ENCODE assay signal across 1 cellular context in the genomic region with DNA sequence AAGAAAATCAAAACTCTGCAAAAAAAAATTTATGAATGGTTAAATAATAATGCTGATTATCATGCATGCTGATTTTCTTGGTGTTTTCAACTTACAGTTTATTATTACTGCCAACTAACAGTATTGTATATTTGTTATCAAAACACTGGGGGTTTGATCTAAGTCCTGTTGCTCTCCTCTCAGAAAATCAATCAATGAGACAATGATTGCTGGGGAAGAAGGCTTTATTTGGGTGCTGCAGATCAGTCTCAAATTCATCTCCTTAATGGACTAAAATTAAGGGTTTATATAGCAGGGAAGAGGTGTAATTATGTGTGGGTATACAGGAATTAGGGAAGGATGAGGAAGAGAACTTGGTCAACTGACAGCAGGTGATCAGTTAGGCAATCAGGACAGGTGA.
TF ChIP-seq lines count a peak whose summit lies in the region.

No MANE protein-coding gene starts in this region.

TF ChIP-seq in WTC11, 78 proteins besides CTCF, POLR2A, EP300 and RAD21 (continued from another document):
- TF ChIP-seq, protein P1, sequence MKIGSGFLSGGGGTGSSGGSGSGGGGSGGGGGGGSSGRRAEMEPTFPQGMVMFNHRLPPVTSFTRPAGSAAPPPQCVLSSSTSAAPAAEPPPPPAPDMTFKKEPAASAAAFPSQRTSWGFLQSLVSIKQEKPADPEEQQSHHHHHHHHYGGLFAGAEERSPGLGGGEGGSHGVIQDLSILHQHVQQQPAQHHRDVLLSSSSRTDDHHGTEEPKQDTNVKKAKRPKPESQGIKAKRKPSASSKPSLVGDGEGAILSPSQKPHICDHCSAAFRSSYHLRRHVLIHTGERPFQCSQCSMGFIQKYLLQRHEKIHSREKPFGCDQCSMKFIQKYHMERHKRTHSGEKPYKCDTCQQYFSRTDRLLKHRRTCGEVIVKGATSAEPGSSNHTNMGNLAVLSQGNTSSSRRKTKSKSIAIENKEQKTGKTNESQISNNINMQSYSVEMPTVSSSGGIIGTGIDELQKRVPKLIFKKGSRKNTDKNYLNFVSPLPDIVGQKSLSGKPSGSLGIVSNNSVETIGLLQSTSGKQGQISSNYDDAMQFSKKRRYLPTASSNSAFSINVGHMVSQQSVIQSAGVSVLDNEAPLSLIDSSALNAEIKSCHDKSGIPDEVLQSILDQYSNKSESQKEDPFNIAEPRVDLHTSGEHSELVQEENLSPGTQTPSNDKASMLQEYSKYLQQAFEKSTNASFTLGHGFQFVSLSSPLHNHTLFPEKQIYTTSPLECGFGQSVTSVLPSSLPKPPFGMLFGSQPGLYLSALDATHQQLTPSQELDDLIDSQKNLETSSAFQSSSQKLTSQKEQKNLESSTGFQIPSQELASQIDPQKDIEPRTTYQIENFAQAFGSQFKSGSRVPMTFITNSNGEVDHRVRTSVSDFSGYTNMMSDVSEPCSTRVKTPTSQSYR (CRISPR knock-in tag; IDR thresholded peaks at IDR 0.05): no peak
- TF ChIP-seq NFE2L1 (CRISPR knock-in tag; IDR thresholded peaks at IDR 0.05): no peak
